In the genomic region with DNA sequence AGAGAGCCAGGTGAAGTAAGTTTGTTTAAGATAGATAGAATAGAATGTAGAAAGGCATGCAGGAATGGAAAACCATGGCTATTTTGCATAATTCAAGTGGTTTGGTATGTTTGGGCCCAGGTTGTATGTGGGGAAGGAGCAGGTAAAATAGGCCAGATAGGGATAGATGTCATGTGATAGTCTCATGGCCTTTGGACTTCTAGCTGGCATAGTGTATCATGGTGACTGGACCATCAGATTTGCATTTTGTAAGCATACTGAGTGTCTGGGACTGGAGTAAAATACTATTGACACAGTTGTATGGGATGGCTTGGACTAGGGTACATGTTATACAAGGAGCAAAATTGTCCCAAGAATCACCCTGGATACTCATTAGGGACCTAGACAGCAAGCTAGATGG, we compare ENCODE assay signal across 20 cellular contexts. TPM values are rescaled to one million over a fixed set of nuclear protein-coding genes. Genes with fewer than 3 reads are reported as not detected.
A peak's percentile ranks its signal among the peaks of the same experiment; 100 is the strongest.
DNase-seq lines count a peak whose midpoint lies in the region; ATAC-seq and TF ChIP-seq lines count a peak whose summit lies in the region.
"Had no signal": no experiment of that assay in that cellular context is flagged by ENCODE, and none has a peak within 500 bp of the region (broad histone marks: within the 10 kb centered on the region; RNA-seq: fewer than 3 reads in every experiment).

No MANE protein-coding gene starts in this region.

- no peaks in the 10 kb centered on the region for H4K20me1 ChIP-seq in HCT116 (ENCODE audit: insufficient read depth)

- DNase-seq in HCT116 (ENCODE audit: low read depth, low spot score) (no peak), DMS153 (lab: John Stamatoyannopoulos, UW) (no peak)
- DNase-seq in stimulated activated effector memory CD8-positive, alpha-beta T cell treated with anti-CD3 and anti-CD28 coated beads, Interleukin-12 subunit alpha, Interleukin-12 subunit beta, amount 100 ng/mL, for 72 hours (ENCODE audit: low spot score in 2 of 2) = no peak
- DNase-seq: C1 segment of cervical spinal cord, COR-L47, GOT3, MV-4-11, NCI-H1417, NCI-H187, NCI-H2107, NCI-H510A treated with DMSO at 0.1 percent for 48 hours, PC-3, RPMI8226, SHP77 treated with DMSO at 0.1 percent for 48 hours, SK-N-SH had no signal

- POLR2A ChIA-PET in HCT116 (lab: Charles Lee) = no interaction called here

- TF ChIP-seq RAD21 in HCT116 (IDR thresholded peaks at IDR 0.05; ENCODE audit: low read depth) (no peak), liver (IDR thresholded peaks at IDR 0.05) (no peak)

- H3K9me2 ChIP-seq in HCT116 (ENCODE audit: insufficient read depth) = no peaks in the 10 kb centered on the region
- H3K9me2 ChIP-seq: SK-N-SH had no signal

- CTCF ChIA-PET in HCT116 (lab: Charles Lee) = no interaction called here

- H3K27ac Mint-ChIP-seq in activated T-helper 17 cell treated with anti-CD3 and anti-CD28 coated beads, Interleukin-2, amount 50 U/mL, for 72 hours = peak overlapping the region; percentile 6
- H3K27ac Mint-ChIP-seq in stimulated activated effector memory CD8-positive, alpha-beta T cell treated with anti-CD3 and anti-CD28 coated beads, Interleukin-12 subunit alpha, Interleukin-12 subunit beta, amount 100 ng/mL, for 72 hours = peak overlapping the region; percentile 55

- no peaks in the 10 kb centered on the region for H3K27me3 Mint-ChIP-seq in activated T-helper 17 cell treated with anti-CD3 and anti-CD28 coated beads, Interleukin-2, amount 50 U/mL, for 72 hours

- no peaks in the 10 kb centered on the region for H3K79me2 ChIP-seq in HCT116 (ENCODE audit: insufficient read depth, low read length)

- H3K36me3 ChIP-seq in HCT116 (ENCODE audit: control insufficient read depth in 1 of 2, insufficient read depth in 2 of 2, low read length in 2 of 2) (peaks cover 10 to 15% of the 10 kb centered on the region in 2 experiments; a peak in 3 of 4 replicates), liver (ENCODE audit: control insufficient read depth in 4 of 4, insufficient read depth in 3 of 4, low read depth in 1 of 4, low read length in 3 of 4) (peaks cover 19 to 46% (median 39%) of the 10 kb centered on the region in 4 donors)

- no peak overlapping the region for H3K9ac ChIP-seq in HCT116 (ENCODE audit: low read length)
- H3K9ac ChIP-seq in liver (ENCODE audit: low read depth in 1 of 2, low read length in 2 of 2) = no peak overlapping the region
- H3K9ac ChIP-seq: KMS-11, SK-N-SH had no signal

- RAD21 ChIA-PET in HCT116 (lab: Charles Lee; ENCODE audit: low non-redundant PET in 1 of 2, low total read pairs in 2 of 2, uncharacterized antibody in 2 of 2, unreplicated experiment in 2 of 2) = no interaction called here

- no peaks in the 10 kb centered on the region for H3K9me3 ChIP-seq in HCT116 (ENCODE audit: control insufficient read depth in 1 of 2, insufficient read depth in 1 of 2, low read depth in 1 of 2, low read length in 2 of 2)
- no peaks in the 10 kb centered on the region for H3K9me3 ChIP-seq in liver (ENCODE audit: control insufficient read depth in 4 of 4, low read length in 3 of 4)
- H3K9me3 ChIP-seq: SK-N-SH had no signal

- H3K27ac ChIP-seq in HCT116 (ENCODE audit: low read depth, low read length) (no peak overlapping the region), liver (ENCODE audit: low read depth in 1 of 2, low read length in 2 of 2) (peak overlapping the region in 1 of 2 donors; percentile 51)
- H3K27ac ChIP-seq: KMS-11 had no signal

- no peak overlapping the region for H2AFZ ChIP-seq in HCT116 (ENCODE audit: low read depth, low read length, poor library complexity, severe bottlenecking)

- BruUV-seq in HCT116 (replicated peaks; lab: Mats Ljungman, UMichigan) = TSS peak; percentile 27

- no peaks in the 10 kb centered on the region for H3K27me3 ChIP-seq in HCT116 (ENCODE audit: insufficient read depth, low read length)
- no peaks in the 10 kb centered on the region for H3K27me3 ChIP-seq in liver (ENCODE audit: control insufficient read depth in 4 of 4, insufficient read depth in 4 of 4, low read length in 3 of 4)

- H3K4me3 ChIP-seq in HCT116 (replicated peaks in 1 of 2; ENCODE audit: low read depth in 1 of 2, low read length in 2 of 2) = no peak overlapping the region
- H3K4me3 ChIP-seq in liver (ENCODE audit: low read depth in 1 of 3, low read length in 3 of 3) = no peak overlapping the region

- H3K4me1 ChIP-seq in HCT116 (ENCODE audit: control insufficient read depth in 1 of 2, insufficient read depth in 2 of 2, low read length in 2 of 2) (peaks cover 11 to 12% of the 10 kb centered on the region in 2 experiments), liver (ENCODE audit: control insufficient read depth in 4 of 4, insufficient read depth in 4 of 4, low read length in 3 of 4) (peaks cover 0 to 11% (median 5%) of the 10 kb centered on the region in 4 donors)

- H3K4me2 ChIP-seq in HCT116 (ENCODE audit: low read length) = no peak overlapping the region
- H3K4me2 ChIP-seq: KMS-11, SK-N-SH had no signal

- no peaks in the 10 kb centered on the region for H3K9me3 Mint-ChIP-seq in activated T-helper 17 cell treated with anti-CD3 and anti-CD28 coated beads, Interleukin-2, amount 50 U/mL, for 72 hours
- H3K9me3 Mint-ChIP-seq in stimulated activated effector memory CD8-positive, alpha-beta T cell treated with anti-CD3 and anti-CD28 coated beads, Interleukin-12 subunit alpha, Interleukin-12 subunit beta, amount 100 ng/mL, for 72 hours = no peaks in the 10 kb centered on the region

- no peak for TF ChIP-seq POLR2A in HCT116 (IDR thresholded peaks at IDR 0.05; ENCODE audit: borderline replicate concordance, extremely low read depth, insufficient read depth, insufficient read length)

- TF ChIP-seq CTCF in HCT116 (IDR thresholded peaks at IDR 0.05 in 2 of 3, conservative IDR thresholded peaks at IDR 0.05 in 1 of 3; ENCODE audit: borderline replicate concordance in 1 of 3, insufficient read depth in 1 of 3, low read depth in 2 of 3, low read length in 2 of 3) (no peak), liver (IDR thresholded peaks at IDR 0.05; ENCODE audit: low read depth, low read length, missing input control) (no peak)

- intact Hi-C loops in HCT116 (cut with micrococcal nuclease) = no loop called here

- ATAC-seq in HCT116 (no peak), HG03135 (IDR thresholded peaks at IDR 0.05; ENCODE audit: unreplicated experiment) (no peak), GM18517 (IDR thresholded peaks at IDR 0.05; ENCODE audit: unreplicated experiment) (no peak)
- ATAC-seq in activated T-helper 17 cell treated with anti-CD3 and anti-CD28 coated beads, Interleukin-2, amount 50 U/mL, for 72 hours (replicated peaks) = no peak
- ATAC-seq in stimulated activated effector memory CD8-positive, alpha-beta T cell treated with anti-CD3 and anti-CD28 coated beads, Interleukin-12 subunit alpha, Interleukin-12 subunit beta, amount 100 ng/mL, for 72 hours = no peak
- ATAC-seq: PC-3 had no signal

- H3K4me1 Mint-ChIP-seq in activated T-helper 17 cell treated with anti-CD3 and anti-CD28 coated beads, Interleukin-2, amount 50 U/mL, for 72 hours = peaks cover 8% of the 10 kb centered on the region
- H3K4me1 Mint-ChIP-seq in stimulated activated effector memory CD8-positive, alpha-beta T cell treated with anti-CD3 and anti-CD28 coated beads, Interleukin-12 subunit alpha, Interleukin-12 subunit beta, amount 100 ng/mL, for 72 hours = peaks cover 12% of the 10 kb centered on the region

- peaks cover 85% of the 10 kb centered on the region for H3K36me3 Mint-ChIP-seq in activated T-helper 17 cell treated with anti-CD3 and anti-CD28 coated beads, Interleukin-2, amount 50 U/mL, for 72 hours (ENCODE audit: low read depth)
- peaks cover 90% of the 10 kb centered on the region for H3K36me3 Mint-ChIP-seq in stimulated activated effector memory CD8-positive, alpha-beta T cell treated with anti-CD3 and anti-CD28 coated beads, Interleukin-12 subunit alpha, Interleukin-12 subunit beta, amount 100 ng/mL, for 72 hours

- no peak overlapping the region for H3K4me3 Mint-ChIP-seq in activated T-helper 17 cell treated with anti-CD3 and anti-CD28 coated beads, Interleukin-2, amount 50 U/mL, for 72 hours
- no peak overlapping the region for H3K4me3 Mint-ChIP-seq in stimulated activated effector memory CD8-positive, alpha-beta T cell treated with anti-CD3 and anti-CD28 coated beads, Interleukin-12 subunit alpha, Interleukin-12 subunit beta, amount 100 ng/mL, for 72 hours

TF ChIP-seq in HCT116, 20 proteins besides CTCF, POLR2A, EP300 and RAD21 (continues in another document):
- TF ChIP-seq TCF7L2 (IDR thresholded peaks at IDR 0.05; ENCODE audit: borderline replicate concordance, extremely low read depth, insufficient read depth, insufficient read length) (no peak), SIN3A (IDR thresholded peaks at IDR 0.05; ENCODE audit: low read depth) (no peak), ZFX (IDR thresholded peaks at IDR 0.05) (no peak), ZNF274 (IDR thresholded peaks at IDR 0.05; ENCODE audit: low read depth, low read length) (no peak), EZH2phosphoT487 (IDR thresholded peaks at IDR 0.05; ENCODE audit: borderline replicate concordance) (no peak), ELF1 (IDR thresholded peaks at IDR 0.05; ENCODE audit: borderline replicate concordance, low read depth) (no peak)
- TF ChIP-seq, protein P1, sequence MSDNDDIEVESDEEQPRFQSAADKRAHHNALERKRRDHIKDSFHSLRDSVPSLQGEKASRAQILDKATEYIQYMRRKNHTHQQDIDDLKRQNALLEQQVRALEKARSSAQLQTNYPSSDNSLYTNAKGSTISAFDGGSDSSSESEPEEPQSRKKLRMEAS (IDR thresholded peaks at IDR 0.05) = no peak

TF ChIP-seq in liver, 16 proteins besides CTCF, POLR2A, EP300 and RAD21 (continues in another document):
- TF ChIP-seq NR2F2 (IDR thresholded peaks at IDR 0.05) (no peak), EGR1 (IDR thresholded peaks at IDR 0.05; ENCODE audit: low read depth in 2 of 2) (no peak), HNF4A (conservative IDR thresholded peaks at IDR 0.05) (peak; percentile 68 to 75), HNF4G (IDR thresholded peaks at IDR 0.05) (no peak), FOXA2 (IDR thresholded peaks at IDR 0.05) (peak; percentile 47), FOXA1 (IDR thresholded peaks at IDR 0.05) (no peak), TAF1 (conservative IDR thresholded peaks at IDR 0.05) (no peak), SP1 (IDR thresholded peaks at IDR 0.05) (peak; percentile 20), RXRA (IDR thresholded peaks at IDR 0.05) (peak in 1 of 2 donors; percentile 34), GABPA (IDR thresholded peaks at IDR 0.05 in 1 of 2, conservative IDR thresholded peaks at IDR 0.05 in 1 of 2) (no peak)
- TF ChIP-seq, protein P1 (IDR thresholded peaks at IDR 0.05) = no peak

RNA-seq across cellular contexts. Expression of a gene that starts 38.9 kb away (rescaled TPM):
- total RNA-seq in HCT116 (2021; ENCODE audit: unreplicated experiment) (17.6 TPM), liver (100 to 1,000 TPM in 1 of 2 donors, 10 to 100 TPM in 1; 22.8 to 113 TPM)
- 22.5 and 24.1 TPM in 2 replicates for polyA plus RNA-seq in HCT116 (2012)
- 10 to 100 TPM; 22.5 to 24.4 TPM for total RNA-seq in activated T-helper 17 cell treated with anti-CD3 and anti-CD28 coated beads, Interleukin-2, amount 50 U/mL, for 72 hours
- 10 to 100 TPM; 31.6 to 44.8 TPM for polyA plus RNA-seq in liver
